Comparison of ENCODE assay signal across 15 cellular contexts in the genomic region with DNA sequence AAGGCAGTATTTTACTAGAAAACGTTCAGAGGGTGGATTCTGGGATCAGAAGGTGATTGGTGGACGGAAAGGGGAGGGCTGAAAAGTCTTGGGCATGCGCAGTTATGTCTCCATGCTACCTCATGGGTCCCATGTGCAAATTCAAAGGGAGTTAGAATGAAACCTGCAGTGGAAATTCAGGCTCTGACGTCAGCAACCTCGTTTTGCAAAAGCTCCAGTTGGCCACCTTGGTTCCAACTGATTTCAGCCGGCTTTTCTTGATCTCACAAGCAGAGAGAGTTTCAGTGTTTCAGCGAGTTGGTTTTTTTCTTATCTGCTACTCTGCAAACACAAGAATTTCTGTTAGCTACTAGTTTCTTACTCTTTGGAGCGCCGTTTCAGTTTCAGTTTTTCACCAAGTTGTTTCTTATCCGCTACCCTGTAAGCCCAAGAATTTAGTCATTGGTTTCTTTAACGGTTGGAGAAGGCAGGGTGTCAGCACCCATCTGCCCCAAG.
DNase-seq lines count a peak whose midpoint lies in the region; TF ChIP-seq lines count a peak whose summit lies in the region.
"Had no signal": no experiment of that assay in that cellular context is flagged by ENCODE, and none has a peak within 500 bp of the region (broad histone marks: within the 10 kb centered on the region; RNA-seq: fewer than 3 reads in every experiment).

No MANE protein-coding gene starts in this region.

- H3K4me2 ChIP-seq in PC-9 = peak overlapping the region; percentile 59

- H3K36me3 Mint-ChIP-seq in Calu3 (ENCODE audit: insufficient read depth, unreplicated experiment) = no peaks in the 10 kb centered on the region
- no peaks in the 10 kb centered on the region for H3K36me3 Mint-ChIP-seq in glutamatergic neuron (ENCODE audit: unreplicated experiment)

- H3K9me3 Mint-ChIP-seq in Calu3 (ENCODE audit: low read depth, unreplicated experiment) (peaks cover 8% of the 10 kb centered on the region), glutamatergic neuron (ENCODE audit: unreplicated experiment) (no peaks in the 10 kb centered on the region)

- in situ Hi-C loops in ACHN (cut with HindIII; ENCODE audit: low pct_ligation_motif_present, low pct_unique_long_range_greater_than_20kb, low sequenced_read_pairs) = no loop called here

- POLR2A ChIA-PET in PC-9 (lab: Charles Lee; ENCODE audit: unreplicated experiment) = no interaction called here

- DNase-seq in Calu3 (no peak), PC-9 (no peak), fibroblast of the aortic adventitia (ENCODE audit: low read depth) (peak; percentile 16), ACHN (no peak), glutamatergic neuron (no peak), HCEC 1CT (no peak), ecto neural progenitor cell (ENCODE audit: low spot score) (no peak)
- DNase-seq: adrenal gland, dermis blood vessel endothelial cell, foreskin melanocyte, NCI-H1092, NCI-H446, sigmoid colon, thyroid gland had no signal

- H2AFZ ChIP-seq in ACC112 (ENCODE audit: low read length, unreplicated experiment) (no peak overlapping the region), PC-9 (no peak overlapping the region)

- H3K4me3 Mint-ChIP-seq in Calu3 (ENCODE audit: low read depth, unreplicated experiment) (peak overlapping the region; percentile 27), glutamatergic neuron (ENCODE audit: unreplicated experiment) (no peak overlapping the region)

- H3K36me3 ChIP-seq in ACC112 (ENCODE audit: insufficient read depth, low read length) (no peaks in the 10 kb centered on the region), PC-9 (ENCODE audit: low read depth) (no peaks in the 10 kb centered on the region)
- H3K36me3 ChIP-seq: adrenal gland, sigmoid colon, thyroid gland had no signal

- intact Hi-C loops in Calu3 (cut with micrococcal nuclease; ENCODE audit: unreplicated experiment) (no loop called here), PC-9 (cut with micrococcal nuclease; ENCODE audit: unreplicated experiment) (no loop called here)

- no peaks in the 10 kb centered on the region for H3K9me2 ChIP-seq in PC-9 (ENCODE audit: insufficient read depth)

- H3K79me2 ChIP-seq in ACC112 (ENCODE audit: control insufficient read depth, insufficient read depth, low read length, unreplicated experiment) (no peaks in the 10 kb centered on the region), PC-9 (ENCODE audit: low read depth) (no peaks in the 10 kb centered on the region)

- TF ChIP-seq CTCF in Calu3 (IDR thresholded peaks at IDR 0.05; ENCODE audit: unreplicated experiment) = no peak
- no peak for TF ChIP-seq CTCF in PC-9 (conservative IDR thresholded peaks at IDR 0.05)
- no peak for TF ChIP-seq CTCF in fibroblast of the aortic adventitia (IDR thresholded peaks at IDR 0.05; ENCODE audit: insufficient read depth, low read length)
- TF ChIP-seq CTCF in glutamatergic neuron (IDR thresholded peaks at IDR 0.05; ENCODE audit: partially characterized antibody, unreplicated experiment) = no peak

- H3F3A ChIP-seq in PC-9 (ENCODE audit: insufficient read depth, low read depth) = no peaks in the 10 kb centered on the region

- CTCF ChIA-PET in Calu3 (lab: Charles Lee) = no interaction called here
- CTCF ChIA-PET in PC-9 (lab: Charles Lee) = no interaction called here

- H3K4me1 ChIP-seq in ACC112 (ENCODE audit: control insufficient read depth, insufficient read depth, low read length, unreplicated experiment) (no peaks in the 10 kb centered on the region), PC-9 (replicated peaks; ENCODE audit: insufficient read depth) (no peaks in the 10 kb centered on the region)
- H3K4me1 ChIP-seq: adrenal gland, sigmoid colon, thyroid gland had no signal

- peaks cover 32% of the 10 kb centered on the region for H3K27me3 ChIP-seq in ACC112 (ENCODE audit: insufficient read depth, low read length)
- H3K27me3 ChIP-seq in PC-9 (ENCODE audit: insufficient read depth, low read depth) = peaks cover 77% of the 10 kb centered on the region
- H3K27me3 ChIP-seq: adrenal gland, sigmoid colon, thyroid gland had no signal

- H3K9me3 ChIP-seq in PC-9 (ENCODE audit: insufficient read depth, low read depth) = no peaks in the 10 kb centered on the region
- H3K9me3 ChIP-seq: adrenal gland, sigmoid colon, thyroid gland had no signal

- no peak overlapping the region for H3K27ac ChIP-seq in ACC112 (ENCODE audit: low read depth, low read length)
- H3K27ac ChIP-seq in PC-9 = no peak overlapping the region
- H3K27ac ChIP-seq: adrenal gland, sigmoid colon, thyroid gland had no signal

- BruUV-seq in Calu3 (replicated peaks; lab: Mats Ljungman, UMichigan) (no TSS peak), PC-9 (replicated peaks; lab: Mats Ljungman, UMichigan) (no TSS peak)

- H3K27ac Mint-ChIP-seq in Calu3 (ENCODE audit: unreplicated experiment) (no peak overlapping the region), glutamatergic neuron (ENCODE audit: unreplicated experiment) (no peak overlapping the region)

- H3K4me3 ChIP-seq in ACC112 (ENCODE audit: low read depth, low read length) (0 out of 2 replicates have a peak overlapping the region, but pooled peaks have one; percentile 12), PC-9 (no peak overlapping the region), fibroblast of the aortic adventitia (ENCODE audit: low read depth, low read length) (peak overlapping the region; percentile 31)
- H3K4me3 ChIP-seq: adrenal gland, sigmoid colon, thyroid gland had no signal

- H3K4me1 Mint-ChIP-seq in Calu3 (ENCODE audit: low read depth, unreplicated experiment) = peaks cover 18% of the 10 kb centered on the region
- no peaks in the 10 kb centered on the region for H3K4me1 Mint-ChIP-seq in glutamatergic neuron (ENCODE audit: low read depth, unreplicated experiment)

- H3K27me3 Mint-ChIP-seq in Calu3 (ENCODE audit: unreplicated experiment) (peaks cover 15% of the 10 kb centered on the region), glutamatergic neuron (ENCODE audit: unreplicated experiment) (peaks cover 4% of the 10 kb centered on the region)

- no peaks in the 10 kb centered on the region for H4K20me1 ChIP-seq in PC-9 (ENCODE audit: insufficient read depth)
